Comparison of ENCODE assay signal across 8 cellular contexts in the genomic region with DNA sequence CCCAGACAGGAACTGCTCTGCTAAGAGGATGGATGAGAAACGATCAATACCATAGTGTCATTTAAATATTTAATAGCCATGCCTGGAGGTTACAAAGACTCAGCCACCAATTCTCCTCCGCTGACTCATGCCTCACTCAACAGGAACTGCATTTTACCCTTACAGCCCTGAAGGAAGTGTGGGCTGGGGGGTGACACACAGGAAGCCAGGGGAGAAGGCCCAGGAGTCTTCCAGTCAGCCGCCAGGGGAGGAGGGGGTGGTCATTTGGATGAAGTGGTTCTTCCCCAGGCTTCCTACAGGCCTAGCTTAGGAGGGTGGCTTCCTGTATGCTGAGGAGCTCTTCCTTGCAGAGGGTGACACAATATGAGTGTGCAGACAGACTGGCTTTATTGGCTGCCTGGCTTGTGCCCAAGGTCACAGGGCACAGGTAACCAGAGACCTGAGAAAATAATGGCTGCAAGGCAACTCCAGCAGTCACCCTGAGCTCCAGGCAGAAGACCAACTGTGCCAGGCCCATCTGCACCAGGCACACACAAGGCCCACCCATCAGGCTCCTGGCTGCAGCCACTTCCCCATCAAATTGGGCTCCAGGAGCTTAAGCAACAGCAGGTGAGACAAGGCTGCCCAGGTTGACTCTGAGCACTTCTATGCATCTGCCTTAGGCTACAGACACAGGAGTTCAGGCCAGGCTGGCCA. TPM values are rescaled to one million over a fixed set of nuclear protein-coding genes. Genes with fewer than 3 reads are reported as not detected.
A peak's percentile ranks its signal among the peaks of the same experiment; 100 is the strongest.
DNase-seq lines count a peak whose midpoint lies in the region; ATAC-seq lines count a peak whose summit lies in the region.

No MANE protein-coding gene starts in this region.

- POLR2A ChIA-PET in CD8-positive, alpha-beta memory T cell (lab: Charles Lee) = interaction anchor here (0.6 to 6.7 kb wide), 6 partner anchors 18 to 113 kb away, joined by 3 to 101 read pairs (median 20); a partner anchor contains a TSS

- H3K4me1 Mint-ChIP-seq in CD8-positive, alpha-beta memory T cell = peaks cover 93 to 97% (median 94%) of the 10 kb centered on the region in 3 donors
- peaks cover 100% of the 10 kb centered on the region for H3K4me1 Mint-ChIP-seq in dendritic cell treated with granulocyte-macrophage colony-stimulating factor and Interleukin-4, amounts not matched to agents 40 ng/mL and 50 ng/mL, for 4 days (ENCODE audit: low read depth)

- no peaks in the 10 kb centered on the region for H3K27me3 Mint-ChIP-seq in CD8-positive, alpha-beta memory T cell
- no peaks in the 10 kb centered on the region for H3K27me3 Mint-ChIP-seq in dendritic cell treated with granulocyte-macrophage colony-stimulating factor and Interleukin-4, amounts not matched to agents 40 ng/mL and 50 ng/mL, for 4 days

- WGBS in mesodermal cell (ENCODE audit: insufficient coverage in 2 of 2), 2 experiments = 0 to 11% methylated on average over 1 of the region's 3 CpGs

- intact Hi-C loops in dendritic cell treated with granulocyte-macrophage colony-stimulating factor and Interleukin-4, amounts not matched to agents 40 ng/mL and 50 ng/mL, for 4 days (cut with micrococcal nuclease) = no loop called here

- H3K9me3 ChIP-seq in CD8-positive, alpha-beta memory T cell (ENCODE audit: low read length) = no peaks in the 10 kb centered on the region
- H3K9me3 ChIP-seq in mesodermal cell (ENCODE audit: control insufficient read depth, low read length) = no peaks in the 10 kb centered on the region

- H3K27me3 ChIP-seq in CD8-positive, alpha-beta memory T cell (ENCODE audit: insufficient read depth, low read length, poor library complexity, severe bottlenecking) = no peaks in the 10 kb centered on the region

- peaks cover 93% of the 10 kb centered on the region for H3K4me1 ChIP-seq in CD8-positive, alpha-beta memory T cell (ENCODE audit: insufficient read depth, low read length)
- H3K4me1 ChIP-seq in mesodermal cell (ENCODE audit: control insufficient read depth, insufficient read depth, low read length, poor library complexity, severe bottlenecking) = peaks cover 81% of the 10 kb centered on the region

- H3K27ac ChIP-seq in CD8-positive, alpha-beta memory T cell (ENCODE audit: low read depth, low read length) = peak overlapping the region; percentile 70
- H3K27ac ChIP-seq in mesodermal cell (ENCODE audit: low read depth, low read length, severe bottlenecking) = peak overlapping the region; percentile 100

- peak; percentile 49 to 82 (median 53) for DNase-seq in CD8-positive, alpha-beta memory T cell
- peak; percentile 60 for DNase-seq in NCI-H146 treated with DMSO at 0.1 percent for 48 hours (lab: John Stamatoyannopoulos, UW; ENCODE audit: unreplicated experiment)
- peak; percentile 48 to 76 for DNase-seq in activated CD4-positive, alpha-beta T cell treated with anti-CD3 and anti-CD28 coated beads, Interleukin-2, amount 50 U/mL, for 24 hours (ENCODE audit: low read depth in 1 of 2, low spot score in 1 of 2)
- peak; percentile 86 for DNase-seq in stimulated activated CD8-positive, alpha-beta memory T cell treated with anti-CD3 and anti-CD28 coated beads, Interleukin-4, amount 100 ng/mL, for 48 hours

- H3K36me3 ChIP-seq in CD8-positive, alpha-beta memory T cell (ENCODE audit: insufficient read depth, low read length) = peaks cover 3% of the 10 kb centered on the region
- H3K36me3 ChIP-seq in mesodermal cell (ENCODE audit: control insufficient read depth, insufficient read depth, low read length) = peaks cover 14% of the 10 kb centered on the region

- ATAC-seq in HG02759 (IDR thresholded peaks at IDR 0.05; ENCODE audit: unreplicated experiment) = no peak
- no peak for ATAC-seq in GM21528 (IDR thresholded peaks at IDR 0.05; ENCODE audit: low FRiP score, unreplicated experiment)

- peak overlapping the region; percentile 47 to 91 (median 82) for H3K4me3 Mint-ChIP-seq in CD8-positive, alpha-beta memory T cell
- H3K4me3 Mint-ChIP-seq in dendritic cell treated with granulocyte-macrophage colony-stimulating factor and Interleukin-4, amounts not matched to agents 40 ng/mL and 50 ng/mL, for 4 days = peak overlapping the region; percentile 6

- no peaks in the 10 kb centered on the region for H3K9me3 Mint-ChIP-seq in CD8-positive, alpha-beta memory T cell
- no peaks in the 10 kb centered on the region for H3K9me3 Mint-ChIP-seq in dendritic cell treated with granulocyte-macrophage colony-stimulating factor and Interleukin-4, amounts not matched to agents 40 ng/mL and 50 ng/mL, for 4 days

- CTCF ChIA-PET in CD8-positive, alpha-beta memory T cell (lab: Charles Lee) = interaction anchor here (0.6 to 16.4 kb wide), 6 partner anchors 8 to 60 kb away, joined by 3 to 727 read pairs (median 3); a partner anchor contains a TSS

- H3K36me3 Mint-ChIP-seq in CD8-positive, alpha-beta memory T cell = peaks cover 0 to 11% (median 3%) of the 10 kb centered on the region in 3 donors
- H3K36me3 Mint-ChIP-seq in dendritic cell treated with granulocyte-macrophage colony-stimulating factor and Interleukin-4, amounts not matched to agents 40 ng/mL and 50 ng/mL, for 4 days (ENCODE audit: low read depth) = peaks cover 11% of the 10 kb centered on the region

- peak overlapping the region; percentile 84 to 99 (median 94) for H3K27ac Mint-ChIP-seq in CD8-positive, alpha-beta memory T cell
- H3K27ac Mint-ChIP-seq in dendritic cell treated with granulocyte-macrophage colony-stimulating factor and Interleukin-4, amounts not matched to agents 40 ng/mL and 50 ng/mL, for 4 days = peak overlapping the region; percentile 84

- peak overlapping the region; percentile 36 for H3K4me3 ChIP-seq in CD8-positive, alpha-beta memory T cell (ENCODE audit: low read length)
- peak overlapping the region; percentile 18 for H3K4me3 ChIP-seq in mesodermal cell (ENCODE audit: extremely low read depth, insufficient read depth, low read length, poor library complexity, severe bottlenecking)

RNA-seq across cellular contexts. Expression of a gene that starts 30.6 kb away (rescaled TPM):
- total RNA-seq in CD8-positive, alpha-beta memory T cell = 1,000 to 10,000 TPM; 4,137 to 4,308 TPM
- polyA plus RNA-seq in CD8-positive, alpha-beta memory T cell = 1,675 TPM
- 3,564 TPM for polyA plus RNA-seq in mesodermal cell (2013, experiment 1 of 2)
- polyA plus RNA-seq in mesodermal cell (2013, experiment 2 of 2) = 3,441 TPM

RNA-seq across cellular contexts. Expression of a gene that starts 34.1 kb away (rescaled TPM):
- total RNA-seq in CD8-positive, alpha-beta memory T cell = 10 to 100 TPM; 33.7 to 35.9 TPM
- 146 TPM for polyA plus RNA-seq in CD8-positive, alpha-beta memory T cell
- polyA plus RNA-seq in mesodermal cell (2013, experiment 1 of 2) = 85.7 TPM
- 72.4 TPM for polyA plus RNA-seq in mesodermal cell (2013, experiment 2 of 2)

RNA-seq across cellular contexts. Expression of a gene that starts 36.9 kb away (rescaled TPM):
- total RNA-seq in CD8-positive, alpha-beta memory T cell = 100 to 1,000 TPM; 150 to 157 TPM
- 30.0 TPM for polyA plus RNA-seq in CD8-positive, alpha-beta memory T cell
- polyA plus RNA-seq in mesodermal cell (2013, experiment 1 of 2) = 50.4 TPM
- 37.7 TPM for polyA plus RNA-seq in mesodermal cell (2013, experiment 2 of 2)
